1 cellular context compared by ENCODE assay signal in genomic region chr21:43334214-43334958, GRCh38.
TF ChIP-seq lines count a peak whose summit lies in the region.

No MANE protein-coding gene starts in this region.

TF ChIP-seq in H1, 55 proteins besides CTCF, POLR2A, EP300 and RAD21:
- TF ChIP-seq TCF12 (IDR thresholded peaks at IDR 0.05; ENCODE audit: low read depth, low read length) (no peak), SP2 (IDR thresholded peaks at IDR 0.05; ENCODE audit: low read length) (no peak)
